1 cellular context compared by ENCODE assay signal in genomic region chr14:49057838-49058510, GRCh38.
TF ChIP-seq lines count a peak whose summit lies in the region.

No MANE protein-coding gene starts in this region.

TF ChIP-seq in HepG2, 621 proteins besides CTCF, POLR2A, EP300 and RAD21 (continued from another document):
- TF ChIP-seq HBP1 (CRISPR knock-in tag; IDR thresholded peaks at IDR 0.05; ENCODE audit: low read depth) (no peak), PHF8 (CRISPR knock-in tag; IDR thresholded peaks at IDR 0.05) (no peak), KLF15 (CRISPR knock-in tag; IDR thresholded peaks at IDR 0.05; ENCODE audit: borderline replicate concordance) (no peak), PHF5A (CRISPR knock-in tag; IDR thresholded peaks at IDR 0.05; ENCODE audit: low read depth, unreplicated experiment) (no peak), ZNF580 (CRISPR knock-in tag; IDR thresholded peaks at IDR 0.05; ENCODE audit: borderline replicate concordance, low read depth) (no peak), ZBTB2 (CRISPR knock-in tag; IDR thresholded peaks at IDR 0.05; ENCODE audit: low read depth) (no peak), ZNF782 (CRISPR knock-in tag; IDR thresholded peaks at IDR 0.05; ENCODE audit: borderline replicate concordance) (no peak), NFE2 (CRISPR knock-in tag; IDR thresholded peaks at IDR 0.05) (no peak), ZNF30 (CRISPR knock-in tag; IDR thresholded peaks at IDR 0.05) (no peak), ZNF17 (CRISPR knock-in tag; IDR thresholded peaks at IDR 0.05) (no peak), ZHX1 (CRISPR knock-in tag; IDR thresholded peaks at IDR 0.05; ENCODE audit: low read depth) (no peak), ZBTB43 (CRISPR knock-in tag; conservative IDR thresholded peaks at IDR 0.05) (no peak), CEBPG (CRISPR knock-in tag; IDR thresholded peaks at IDR 0.05) (peak; percentile 19; the same call in 1 of the 2 replicates), THYN1 (CRISPR knock-in tag; IDR thresholded peaks at IDR 0.05; ENCODE audit: borderline replicate concordance, low read depth) (no peak), SIX4 (CRISPR knock-in tag; IDR thresholded peaks at IDR 0.05) (0 out of 2 replicates have a peak, but pooled peaks have one; percentile 15), PHF21A (CRISPR knock-in tag; IDR thresholded peaks at IDR 0.05) (no peak), ZNF761 (CRISPR knock-in tag; conservative IDR thresholded peaks at IDR 0.05) (no peak), ZNF230 (CRISPR knock-in tag; IDR thresholded peaks at IDR 0.05) (no peak), YEATS2 (CRISPR knock-in tag; IDR thresholded peaks at IDR 0.05; ENCODE audit: borderline replicate concordance) (no peak), NCOA2 (CRISPR knock-in tag; IDR thresholded peaks at IDR 0.05) (0 out of 2 replicates have a peak, but pooled peaks have one; percentile 34), SYNCRIP (IDR thresholded peaks at IDR 0.05; ENCODE audit: insufficient read depth, low read depth, low read length) (no peak), ATF5 (CRISPR knock-in tag; IDR thresholded peaks at IDR 0.05; ENCODE audit: low read depth) (no peak), SRSF1 (optimal IDR thresholded peaks at IDR 0.05; ENCODE audit: low read depth, low read length) (no peak), ZNF850 (CRISPR knock-in tag; conservative IDR thresholded peaks at IDR 0.05) (no peak), ESRRA (CRISPR knock-in tag; IDR thresholded peaks at IDR 0.05; ENCODE audit: low read depth) (peak; percentile 60; the same call in 1 of the 2 replicates), SAFB2 (CRISPR knock-in tag; IDR thresholded peaks at IDR 0.05; ENCODE audit: borderline replicate concordance, low read depth) (no peak), ZNF781 (CRISPR knock-in tag; IDR thresholded peaks at IDR 0.05; ENCODE audit: borderline replicate concordance, not compliant biosample characterization) (no peak), HNF4A (CRISPR knock-in tag; IDR thresholded peaks at IDR 0.05) (peak; percentile 84), ZC3H13 (CRISPR knock-in tag; IDR thresholded peaks at IDR 0.05) (no peak), ZNF276 (CRISPR knock-in tag; IDR thresholded peaks at IDR 0.05; ENCODE audit: low read depth) (no peak), ZNF546 (CRISPR knock-in tag; conservative IDR thresholded peaks at IDR 0.05) (no peak), TSC22D2 (CRISPR knock-in tag; IDR thresholded peaks at IDR 0.05; ENCODE audit: borderline replicate concordance) (no peak), EHMT2 (IDR thresholded peaks at IDR 0.05; ENCODE audit: borderline replicate concordance, low read depth, low read length) (no peak), TGIF2 (CRISPR knock-in tag; IDR thresholded peaks at IDR 0.05) (no peak), FOXO4 (CRISPR knock-in tag; conservative IDR thresholded peaks at IDR 0.05) (no peak), MED1 (CRISPR knock-in tag; IDR thresholded peaks at IDR 0.05) (no peak; the same call in 1 of the 2 replicates), IKZF4 (CRISPR knock-in tag; IDR thresholded peaks at IDR 0.05; ENCODE audit: borderline replicate concordance, low read depth, not compliant biosample characterization) (no peak), NONO (IDR thresholded peaks at IDR 0.05) (no peak), NONO (CRISPR knock-in tag; conservative IDR thresholded peaks at IDR 0.05) (no peak), RXRA (CRISPR knock-in tag; IDR thresholded peaks at IDR 0.05) (no peak), SP140L (CRISPR knock-in tag; IDR thresholded peaks at IDR 0.05; ENCODE audit: borderline replicate concordance) (no peak), TFDP1 (CRISPR knock-in tag; IDR thresholded peaks at IDR 0.05; ENCODE audit: borderline replicate concordance) (no peak), ZNF691 (CRISPR knock-in tag; IDR thresholded peaks at IDR 0.05; ENCODE audit: borderline replicate concordance, low read depth) (no peak)
